In the genomic region with DNA sequence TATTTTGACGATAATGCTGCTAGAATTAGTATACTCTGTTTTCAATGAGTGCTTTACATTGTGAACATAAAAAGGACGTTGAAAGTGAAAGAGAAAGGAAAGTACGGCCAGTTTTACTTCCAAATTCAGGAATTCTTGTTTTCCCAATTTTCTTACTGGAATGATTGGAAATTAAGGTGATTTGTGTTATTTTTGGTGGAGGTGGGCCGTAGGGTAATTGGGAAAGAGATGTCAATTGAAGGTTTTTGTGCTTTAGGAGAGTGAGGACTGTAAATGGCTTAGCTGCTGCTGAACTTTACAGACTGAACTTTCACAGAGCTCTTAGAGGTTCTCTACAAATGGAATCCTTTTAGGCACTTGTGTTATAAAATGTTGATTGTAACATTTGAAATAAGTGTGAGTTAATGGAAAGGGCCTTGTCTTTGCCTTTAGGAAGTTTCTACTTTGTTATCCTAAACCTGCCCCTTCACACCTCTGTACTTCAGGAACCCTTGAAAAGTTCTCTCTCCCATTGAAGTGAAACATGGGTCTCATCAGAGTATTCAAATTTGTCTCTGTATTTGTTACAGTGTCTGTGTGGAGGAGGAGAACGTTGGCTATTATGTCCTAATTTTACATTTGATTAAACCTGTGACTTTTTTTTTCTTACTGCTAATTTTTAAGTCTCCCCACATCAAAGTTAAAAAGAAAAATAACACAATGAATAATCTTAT, we compare ENCODE assay signal across 8 cellular contexts.
DNase-seq lines count a peak whose midpoint lies in the region; ATAC-seq, FAIRE-seq and TF ChIP-seq lines count a peak whose summit lies in the region.

No MANE protein-coding gene starts in this region.

- FAIRE-seq in A204.1 (lab: Jason Lieb, UNC), result peak; percentile 90

- H3K27me3 ChIP-seq in brain microvascular endothelial cell (replicated peaks), result no peaks in the 10 kb centered on the region

- DNase-seq in brain microvascular endothelial cell, result no peak
- no peak for DNase-seq in memory B cell (ENCODE audit: low spot score in 2 of 2)
- no peak for DNase-seq in NCI-H1105 (lab: John Stamatoyannopoulos, UW)
- DNase-seq in stimulated activated CD4-positive, alpha-beta T cell treated with anti-CD3 and anti-CD28 coated beads, Interleukin-2, amount 100 ng/mL, for 48 hours, result no peak
- DNase-seq in D341Med (ENCODE audit: low spot score), result no peak

- H3K4me1 Mint-ChIP-seq in memory B cell, result peaks cover 20% of the 10 kb centered on the region

- peaks cover 2% of the 10 kb centered on the region for H3K9me3 Mint-ChIP-seq in memory B cell

- H3K27ac Mint-ChIP-seq in memory B cell, result peak overlapping the region; percentile 90

- peak overlapping the region; percentile 68 for H3K27ac ChIP-seq in brain microvascular endothelial cell

- no peak for TF ChIP-seq CTCF in brain microvascular endothelial cell (IDR thresholded peaks at IDR 0.05; ENCODE audit: low read depth, low read length, missing control alignments)

- no peaks in the 10 kb centered on the region for H3K27me3 Mint-ChIP-seq in memory B cell

- peak overlapping the region; percentile 46 for H3K4me3 ChIP-seq in brain microvascular endothelial cell (ENCODE audit: low read depth, low read length)

- peak; percentile 43 for ATAC-seq in HG02678 (IDR thresholded peaks at IDR 0.05; ENCODE audit: unreplicated experiment)
- peak; percentile 47 for ATAC-seq in memory B cell (ENCODE audit: low read depth)
- no peak for ATAC-seq in activated CD4-positive, CD25-positive, alpha-beta regulatory T cell treated with anti-CD3 and anti-CD28 coated beads, Interleukin-2, amount 50 U/mL, for 24 hours

- no peaks in the 10 kb centered on the region for H3K36me3 ChIP-seq in brain microvascular endothelial cell (replicated peaks)

- peak overlapping the region; percentile 95 for H3K4me3 Mint-ChIP-seq in memory B cell

- H3K36me3 Mint-ChIP-seq in memory B cell, result peaks cover 5% of the 10 kb centered on the region

- in situ Hi-C loops in brain microvascular endothelial cell (cut with HindIII; ENCODE audit: low pct_ligation_motif_present, low sequenced_read_pairs), result no loop called here

Comparison
In these comparisons a context has a peak if more than half of its experiments do, and no peak if none do; other contexts are left out.
1. ATAC-seq: peak in HG02678 (single experiment) and memory B cell (single experiment); none in activated CD4-positive, CD25-positive, alpha-beta regulatory T cell treated with anti-CD3 and anti-CD28 coated beads, Interleukin-2, amount 50 U/mL, for 24 hours (0 of 2).